In the genomic region with DNA sequence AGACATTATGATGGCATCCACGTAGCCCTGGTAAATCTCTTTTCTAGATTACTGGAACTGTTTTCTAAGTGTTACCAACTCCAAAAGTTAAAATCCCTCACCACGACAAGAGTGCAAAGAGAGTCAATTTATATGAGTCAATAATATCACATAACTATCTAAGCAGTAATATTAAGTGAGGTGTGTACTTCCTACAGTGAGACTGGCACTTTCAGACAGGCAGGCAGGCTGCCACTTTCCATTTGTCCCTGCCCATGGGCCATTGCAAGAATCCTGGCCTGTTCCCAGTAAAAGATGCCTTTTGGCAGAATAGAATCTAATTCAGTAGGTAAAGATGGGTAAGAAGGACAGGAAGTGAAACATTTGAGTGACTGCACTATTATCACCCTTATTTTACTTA, we compare ENCODE assay signal across 31 cellular contexts.
"Had no signal": no experiment of that assay in that cellular context is flagged by ENCODE, and none has a peak within 500 bp of the region (broad histone marks: within the 10 kb centered on the region; RNA-seq: fewer than 3 reads in every experiment).

No MANE protein-coding gene starts in this region.

- ATAC-seq: activated CD4-positive, CD25-positive, alpha-beta regulatory T cell treated with anti-CD3 and anti-CD28 coated beads, Interleukin-2, amount 50 U/mL, for 24 hours; activated CD8-positive, alpha-beta T cell treated with anti-CD3 and anti-CD28 coated beads for 36 hours; activated T-cell treated with anti-CD3 and anti-CD28 coated beads, Interleukin-2, amount 50 U/mL, for 4 hours; activated T-helper 17 cell treated with anti-CD3 and anti-CD28 coated beads, Interleukin-2, amount 50 U/mL, for 72 hours; effector memory CD8-positive, alpha-beta T cell; T-helper 17 cell had no signal

- H3K4me3 ChIP-seq: esophagus squamous epithelium had no signal

- H3K27me3 ChIP-seq: brain microvascular endothelial cell, esophagus squamous epithelium had no signal

- H3K27ac Mint-ChIP-seq: activated B cell treated with CpG ODN at 0.5 μM for 24 hours; activated CD8-positive, alpha-beta T cell treated with anti-CD3 and anti-CD28 coated beads for 36 hours; activated naive CD8-positive, alpha-beta T cell; activated T-helper 17 cell treated with anti-CD3 and anti-CD28 coated beads, Interleukin-2, amount 50 U/mL, for 72 hours; effector memory CD8-positive, alpha-beta T cell; T-helper 17 cell; T-helper 2 cell treated with Interferon-gamma antibody and Interleukin-4, amounts not matched to agents 5 μg/mL and 100 μg/mL, for 36 hours had no signal

- H3K27ac ChIP-seq: brain microvascular endothelial cell, epithelial cell of prostate, esophagus squamous epithelium, WERI-Rb-1 had no signal

- H3K4me1 ChIP-seq: esophagus squamous epithelium had no signal

- FAIRE-seq: astrocyte, bronchial epithelial cell had no signal

- H3K4me1 Mint-ChIP-seq: activated B cell treated with CpG ODN at 0.5 μM for 24 hours; activated T-helper 17 cell treated with anti-CD3 and anti-CD28 coated beads, Interleukin-2, amount 50 U/mL, for 72 hours; T-helper 17 cell had no signal

- H3K4me3 Mint-ChIP-seq: activated B cell treated with CpG ODN at 0.5 μM for 24 hours; activated CD8-positive, alpha-beta T cell treated with anti-CD3 and anti-CD28 coated beads for 36 hours; activated naive CD8-positive, alpha-beta T cell; activated T-cell treated with anti-CD3 and anti-CD28 coated beads, Interleukin-2, amount 50 U/mL, for 4 hours; activated T-helper 17 cell treated with anti-CD3 and anti-CD28 coated beads, Interleukin-2, amount 50 U/mL, for 72 hours; effector memory CD8-positive, alpha-beta T cell; T-helper 17 cell; T-helper 2 cell treated with Interferon-gamma antibody and Interleukin-4, amounts not matched to agents 5 μg/mL and 100 μg/mL, for 36 hours had no signal

- H3K9me3 Mint-ChIP-seq: activated B cell treated with CpG ODN at 0.5 μM for 24 hours; activated CD8-positive, alpha-beta T cell treated with anti-CD3 and anti-CD28 coated beads for 36 hours; activated T-cell treated with anti-CD3 and anti-CD28 coated beads, Interleukin-2, amount 50 U/mL, for 4 hours; activated T-helper 17 cell treated with anti-CD3 and anti-CD28 coated beads, Interleukin-2, amount 50 U/mL, for 72 hours; effector memory CD8-positive, alpha-beta T cell; T-helper 2 cell treated with Interferon-gamma antibody and Interleukin-4, amounts not matched to agents 5 μg/mL and 100 μg/mL, for 36 hours had no signal

- H3K9me3 ChIP-seq: esophagus squamous epithelium had no signal

- DNase-seq: activated B cell treated with CpG ODN at 0.5 μM for 24 hours; activated CD4-positive, alpha-beta T cell treated with anti-CD3 and anti-CD28 coated beads for 48 hours; activated CD4-positive, alpha-beta T cell treated with anti-CD3 and anti-CD28 coated beads, Interleukin-2, amount 50 U/mL, for 1 hour; activated CD4-positive, alpha-beta T cell treated with anti-CD3 and anti-CD28 coated beads, Interleukin-2, amount 50 U/mL, for 48 hours; activated CD8-positive, alpha-beta memory T cell treated with anti-CD3 and anti-CD28 coated beads for 24 hours; activated CD8-positive, alpha-beta T cell treated with anti-CD3 and anti-CD28 coated beads for 36 hours; activated effector memory CD4-positive, alpha-beta T cell treated with Interleukin-2 at 50 U/mL for 16 hours; activated gamma-delta T cell treated with Interleukin-2 at 50 U/mL for 16 hours; activated naive CD4-positive, alpha-beta T cell treated with anti-CD3 and anti-CD28 coated beads, Interleukin-2, amount 50 U/mL, for 16 hours; activated naive CD4-positive, alpha-beta T cell treated with Interleukin-2 at 50 U/mL for 16 hours; activated T-cell treated with anti-CD3 and anti-CD28 coated beads, Interleukin-2, amount 50 U/mL, for 4 hours; amniotic stem cell; anterior cingulate cortex; brain microvascular endothelial cell; caudate nucleus; cortex of kidney; dermis blood vessel endothelial cell; effector CD4-positive, alpha-beta T cell; effector memory CD8-positive, alpha-beta T cell; esophagus squamous epithelium; head of caudate nucleus; T-helper 17 cell; T1000; WERI-Rb-1 had no signal

- H3K27me3 Mint-ChIP-seq: activated B cell treated with CpG ODN at 0.5 μM for 24 hours; activated CD8-positive, alpha-beta T cell treated with anti-CD3 and anti-CD28 coated beads for 36 hours; activated naive CD8-positive, alpha-beta T cell; activated T-helper 17 cell treated with anti-CD3 and anti-CD28 coated beads, Interleukin-2, amount 50 U/mL, for 72 hours; effector memory CD8-positive, alpha-beta T cell; T-helper 17 cell had no signal

- H3K36me3 ChIP-seq: brain microvascular endothelial cell, esophagus squamous epithelium, WERI-Rb-1 had no signal
